1 cellular context compared by ENCODE assay signal in the genomic region with DNA sequence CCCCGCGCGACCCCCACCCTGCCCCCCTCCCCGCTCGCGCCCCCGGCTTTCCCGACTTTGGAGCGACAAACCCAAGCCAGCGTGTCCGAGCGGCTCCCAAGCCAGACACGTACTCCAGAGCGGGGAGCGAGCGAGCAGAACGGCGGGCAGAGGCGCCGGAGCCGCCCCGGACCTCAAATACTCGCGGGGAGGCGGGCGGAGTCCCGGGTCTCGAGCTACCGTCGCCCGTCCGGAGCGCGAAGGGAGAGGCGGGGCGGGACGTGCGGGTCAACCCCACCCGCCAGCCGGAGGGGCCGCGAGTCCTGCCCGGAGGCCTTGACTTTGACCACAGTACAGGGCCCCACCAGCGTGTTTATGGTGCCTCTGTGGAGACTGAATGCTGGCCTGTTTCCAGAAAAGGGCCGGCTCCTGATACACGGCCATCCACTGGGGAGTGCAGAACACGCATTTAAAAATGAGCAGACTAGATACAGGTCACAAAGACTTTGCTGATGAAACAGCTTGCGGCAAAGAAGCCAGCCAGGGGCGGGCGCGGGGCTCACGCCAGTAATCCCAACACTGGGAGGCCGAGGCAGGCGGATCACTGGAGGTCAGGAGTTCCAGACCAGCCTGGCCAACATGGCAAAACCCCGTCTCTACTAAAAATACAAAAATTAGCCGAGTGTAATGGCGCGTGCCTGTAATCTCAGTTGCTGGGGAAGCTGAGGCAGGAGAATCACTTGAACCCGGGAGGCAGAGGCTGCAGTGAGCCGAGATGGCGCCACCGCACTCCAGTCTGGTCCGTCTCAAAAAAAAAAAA.
TF ChIP-seq lines count a peak whose summit lies in the region.

Gene SERPINB6, minus strand, starts transcription at position 148 of the 799 bp plus-strand sequence. CDS start 12,235 bp downstream, outside the sequence.

TF ChIP-seq in SK-N-SH treated with all-trans-retinoic acid at 6 μM for 48 hours, 23 proteins besides CTCF, POLR2A, EP300 and RAD21 (continued from another document):
- TF ChIP-seq, protein P1, sequence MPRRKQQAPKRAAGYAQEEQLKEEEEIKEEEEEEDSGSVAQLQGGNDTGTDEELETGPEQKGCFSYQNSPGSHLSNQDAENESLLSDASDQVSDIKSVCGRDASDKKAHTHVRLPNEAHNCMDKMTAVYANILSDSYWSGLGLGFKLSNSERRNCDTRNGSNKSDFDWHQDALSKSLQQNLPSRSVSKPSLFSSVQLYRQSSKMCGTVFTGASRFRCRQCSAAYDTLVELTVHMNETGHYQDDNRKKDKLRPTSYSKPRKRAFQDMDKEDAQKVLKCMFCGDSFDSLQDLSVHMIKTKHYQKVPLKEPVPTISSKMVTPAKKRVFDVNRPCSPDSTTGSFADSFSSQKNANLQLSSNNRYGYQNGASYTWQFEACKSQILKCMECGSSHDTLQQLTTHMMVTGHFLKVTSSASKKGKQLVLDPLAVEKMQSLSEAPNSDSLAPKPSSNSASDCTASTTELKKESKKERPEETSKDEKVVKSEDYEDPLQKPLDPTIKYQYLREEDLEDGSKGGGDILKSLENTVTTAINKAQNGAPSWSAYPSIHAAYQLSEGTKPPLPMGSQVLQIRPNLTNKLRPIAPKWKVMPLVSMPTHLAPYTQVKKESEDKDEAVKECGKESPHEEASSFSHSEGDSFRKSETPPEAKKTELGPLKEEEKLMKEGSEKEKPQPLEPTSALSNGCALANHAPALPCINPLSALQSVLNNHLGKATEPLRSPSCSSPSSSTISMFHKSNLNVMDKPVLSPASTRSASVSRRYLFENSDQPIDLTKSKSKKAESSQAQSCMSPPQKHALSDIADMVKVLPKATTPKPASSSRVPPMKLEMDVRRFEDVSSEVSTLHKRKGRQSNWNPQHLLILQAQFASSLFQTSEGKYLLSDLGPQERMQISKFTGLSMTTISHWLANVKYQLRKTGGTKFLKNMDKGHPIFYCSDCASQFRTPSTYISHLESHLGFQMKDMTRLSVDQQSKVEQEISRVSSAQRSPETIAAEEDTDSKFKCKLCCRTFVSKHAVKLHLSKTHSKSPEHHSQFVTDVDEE (CRISPR knock-in tag; IDR thresholded peaks at IDR 0.05): 0 out of 2 replicates have a peak, but pooled peaks have one; percentile 21
TF ChIP-seq in SK-N-SH treated with all-trans-retinoic acid at 6 μM for 48 hours: peak in this region for 1.
